16 cellular contexts compared by ENCODE assay signal in genomic region chr10:23053036-23053435, GRCh38. TPM values are rescaled to one million over a fixed set of nuclear protein-coding genes. Genes with fewer than 3 reads are reported as not detected.
DNase-seq lines count a peak whose midpoint lies in the region; ATAC-seq, FAIRE-seq and TF ChIP-seq lines count a peak whose summit lies in the region.
"Had no signal": no experiment of that assay in that cellular context is flagged by ENCODE, and none has a peak within 500 bp of the region (broad histone marks: within the 10 kb centered on the region; RNA-seq: fewer than 3 reads in every experiment).

No MANE protein-coding gene starts in this region.

- BruUV-seq in HepG2 (replicated peaks; lab: Mats Ljungman, UMichigan) (no TSS peak), mammary epithelial cell (replicated peaks; lab: Mats Ljungman, UMichigan) (no TSS peak)

- no peak overlapping the region for H3K27ac Mint-ChIP-seq in stimulated activated naive B cell treated with anti-CD40 and anti-IgM and Interleukin-4, amounts not matched to agents 10 μg/mL and 1 μg/mL and 100 μg/mL, for 72 hours
- H3K27ac Mint-ChIP-seq: activated T-helper 17 cell treated with anti-CD3 and anti-CD28 coated beads, Interleukin-2, amount 50 U/mL, for 72 hours had no signal

- H3K4me1 Mint-ChIP-seq in stimulated activated naive B cell treated with anti-CD40 and anti-IgM and Interleukin-4, amounts not matched to agents 10 μg/mL and 1 μg/mL and 100 μg/mL, for 72 hours, result no peaks in the 10 kb centered on the region
- H3K4me1 Mint-ChIP-seq: activated T-helper 17 cell treated with anti-CD3 and anti-CD28 coated beads, Interleukin-2, amount 50 U/mL, for 72 hours had no signal

- H4K20me1 ChIP-seq in HepG2 (ENCODE audit: insufficient read depth, low read length) (no peaks in the 10 kb centered on the region), mammary epithelial cell (ENCODE audit: insufficient read depth, low read length) (no peaks in the 10 kb centered on the region)

- no peaks in the 10 kb centered on the region for H3K79me2 ChIP-seq in HepG2 (ENCODE audit: insufficient read depth, low read length)
- no peaks in the 10 kb centered on the region for H3K79me2 ChIP-seq in mammary epithelial cell (ENCODE audit: insufficient read depth, low read length)

- H3K27ac ChIP-seq in HepG2 (ENCODE audit: extremely low read length, insufficient read depth, low read length) (no peak overlapping the region), right lobe of liver (no peak overlapping the region), mammary epithelial cell (ENCODE audit: insufficient read depth, low read depth, low read length) (no peak overlapping the region), left lung (no peak overlapping the region)
- H3K27ac ChIP-seq: ascending aorta, tibial artery had no signal

- H3K4me3 Mint-ChIP-seq in stimulated activated naive B cell treated with anti-CD40 and anti-IgM and Interleukin-4, amounts not matched to agents 10 μg/mL and 1 μg/mL and 100 μg/mL, for 72 hours, result no peak overlapping the region
- H3K4me3 Mint-ChIP-seq: activated T-helper 17 cell treated with anti-CD3 and anti-CD28 coated beads, Interleukin-2, amount 50 U/mL, for 72 hours had no signal

- H3K4me2 ChIP-seq in HepG2 (ENCODE audit: low read depth, low read length), result no peak overlapping the region
- H3K4me2 ChIP-seq in mammary epithelial cell (ENCODE audit: insufficient read depth, low read depth, low read length), result no peak overlapping the region

- H3K36me3 ChIP-seq in HepG2 (replicated peaks in 1 of 2; ENCODE audit: control insufficient read depth in 1 of 2, insufficient read depth in 2 of 2, low read length in 2 of 2), result no peaks in the 10 kb centered on the region
- no peaks in the 10 kb centered on the region for H3K36me3 ChIP-seq in right lobe of liver
- H3K36me3 ChIP-seq in mammary epithelial cell (ENCODE audit: insufficient read depth, low read length), result no peaks in the 10 kb centered on the region
- no peaks in the 10 kb centered on the region for H3K36me3 ChIP-seq in left lung
- H3K36me3 ChIP-seq: ascending aorta, tibial artery had no signal

- H3K9me3 ChIP-seq in HepG2 (ENCODE audit: low read length), result no peaks in the 10 kb centered on the region
- H3K9me3 ChIP-seq in right lobe of liver, result no peaks in the 10 kb centered on the region
- H3K9me3 ChIP-seq in mammary epithelial cell (replicated peaks; ENCODE audit: insufficient read depth, low read length), result no peaks in the 10 kb centered on the region
- no peaks in the 10 kb centered on the region for H3K9me3 ChIP-seq in left lung
- H3K9me3 ChIP-seq: ascending aorta, tibial artery had no signal

- no peak for TF ChIP-seq CTCF in HepG2 (CRISPR knock-in tag; IDR thresholded peaks at IDR 0.05)
- TF ChIP-seq CTCF in right lobe of liver (IDR thresholded peaks at IDR 0.05), result no peak
- no peak for TF ChIP-seq CTCF in mammary epithelial cell (conservative IDR thresholded peaks at IDR 0.05 in 1 of 2, IDR thresholded peaks at IDR 0.05 in 1 of 2; ENCODE audit: extremely low read depth in 1 of 2, insufficient read depth in 1 of 2, low read depth in 1 of 2, low read length in 2 of 2)
- TF ChIP-seq CTCF in left lung (IDR thresholded peaks at IDR 0.05), result no peak

- DNase-seq in HepG2 (ENCODE audit: low spot score) (no peak), right lobe of liver (no peak), mammary epithelial cell (peak; percentile 68), left lung (peak in 1 of 2 donors; percentile 69), mucosa of gallbladder (ENCODE audit: low spot score) (no peak), NCI-H1105 treated with DMSO at 0.1 percent for 48 hours (lab: John Stamatoyannopoulos, UW) (no peak), RKO (ENCODE audit: low spot score) (no peak)
- DNase-seq in stimulated activated naive B cell treated with anti-CD40 and anti-IgM and Interleukin-4, amounts not matched to agents 10 μg/mL and 1 μg/mL and 100 μg/mL, for 72 hours, result no peak
- DNase-seq: activated CD4-positive, alpha-beta T cell treated with anti-CD3 and anti-CD28 coated beads, Interleukin-2, amount 50 U/mL, for 48 hours; glutamatergic neuron; Kasumi-1; left cardiac atrium; NCI-H2081 treated with DMSO at 0.1 percent for 48 hours; tibial artery had no signal

- CTCF ChIA-PET in HepG2 (lab: Yijun Ruan, JAX; ENCODE audit: low intra/inter-chr PET ratio, low total read pairs), result no interaction called here
- CTCF ChIA-PET in mammary epithelial cell (lab: Charles Lee; ENCODE audit: low non-redundant PET), result no interaction called here

- intact Hi-C loops in HepG2 (cut with micrococcal nuclease; ENCODE audit: unreplicated experiment) (no loop called here), right lobe of liver (cut with DNase I) (no loop called here), mammary epithelial cell (cut with micrococcal nuclease) (no loop called here), left lung (cut with DNase I) (no loop called here)

- 0% methylated on average over 1 of the region's 1 CpG for WGBS in HepG2 (ENCODE audit: low lambda C conversion rate)
- 40% methylated on average over 1 of the region's 1 CpG for WGBS in right lobe of liver (ENCODE audit: insufficient coverage, low coverage, low lambda C conversion rate, missing lambda C conversion rate)
- 71% methylated on average over 1 of the region's 1 CpG for WGBS in mammary epithelial cell (ENCODE audit: low coverage, missing lambda C conversion rate)

- H3K36me3 Mint-ChIP-seq in stimulated activated naive B cell treated with anti-CD40 and anti-IgM and Interleukin-4, amounts not matched to agents 10 μg/mL and 1 μg/mL and 100 μg/mL, for 72 hours, result no peaks in the 10 kb centered on the region

- TF ChIP-seq POLR2A in HepG2 (IDR thresholded peaks at IDR 0.05; ENCODE audit: insufficient read depth in 1 of 2, low read depth in 2 of 2, low read length in 2 of 2), result no peak
- no peak for TF ChIP-seq POLR2A in right lobe of liver (IDR thresholded peaks at IDR 0.05)

- POLR2A ChIA-PET in HepG2 (lab: Yijun Ruan, JAX), result no interaction called here

- H3K9ac ChIP-seq in HepG2 (ENCODE audit: insufficient read depth, low read depth, low read length) (no peak overlapping the region), mammary epithelial cell (ENCODE audit: insufficient read depth, low read length) (no peak overlapping the region)

- TF ChIP-seq EP300 in HepG2 (IDR thresholded peaks at IDR 0.05; ENCODE audit: low read depth in 2 of 2, low read length in 2 of 2) (no peak), HepG2 (CRISPR knock-in tag; IDR thresholded peaks at IDR 0.05; ENCODE audit: borderline replicate concordance) (no peak)

- no peak overlapping the region for H3K4me3 ChIP-seq in HepG2 (replicated peaks in 1 of 3; ENCODE audit: insufficient read depth in 1 of 3, low read depth in 2 of 3, low read length in 3 of 3)
- no peak overlapping the region for H3K4me3 ChIP-seq in right lobe of liver
- no peak overlapping the region for H3K4me3 ChIP-seq in mammary epithelial cell (replicated peaks in 1 of 3; ENCODE audit: insufficient read depth in 1 of 3, low read depth in 2 of 3, low read length in 3 of 3)
- H3K4me3 ChIP-seq in left lung, result no peak overlapping the region
- H3K4me3 ChIP-seq: ascending aorta, tibial artery had no signal

- H3K4me1 ChIP-seq in HepG2 (ENCODE audit: insufficient read depth, low read length), result no peaks in the 10 kb centered on the region
- no peaks in the 10 kb centered on the region for H3K4me1 ChIP-seq in right lobe of liver
- H3K4me1 ChIP-seq in mammary epithelial cell (ENCODE audit: insufficient read depth, low read length), result peaks cover 6% of the 10 kb centered on the region
- no peaks in the 10 kb centered on the region for H3K4me1 ChIP-seq in left lung
- H3K4me1 ChIP-seq: tibial artery had no signal

- FAIRE-seq in HepG2 (lab: Jason Lieb, UNC), result no peak

- TF ChIP-seq RAD21 in HepG2 (CRISPR knock-in tag; IDR thresholded peaks at IDR 0.05), result no peak

- dilution Hi-C loops in mammary epithelial cell (cut with HindIII; ENCODE audit: low sequenced_read_pairs), result no loop called here

- in situ Hi-C loops in HepG2 (cut with HindIII; ENCODE audit: extremely low pct_ligation_motif_present, low pct_unique_long_range_greater_than_20kb) (no loop called here), mammary epithelial cell (cut with MboI; ENCODE audit: low sequenced_read_pairs in 2 of 2) (no loop called here)

- H3K27me3 ChIP-seq in HepG2 (ENCODE audit: control insufficient read depth in 1 of 2, insufficient read depth in 2 of 2, low read length in 2 of 2), result peaks cover 1 to 3% of the 10 kb centered on the region in 2 experiments; a peak in 3 of 5 replicates
- no peaks in the 10 kb centered on the region for H3K27me3 ChIP-seq in right lobe of liver
- no peaks in the 10 kb centered on the region for H3K27me3 ChIP-seq in mammary epithelial cell (ENCODE audit: insufficient read depth, low read length)
- peaks cover 0 to 13% of the 10 kb centered on the region in 2 donors for H3K27me3 ChIP-seq in left lung
- H3K27me3 ChIP-seq: ascending aorta, tibial artery had no signal

- H2AFZ ChIP-seq in HepG2 (ENCODE audit: low read length) (no peak overlapping the region), mammary epithelial cell (ENCODE audit: low read depth, low read length) (peak overlapping the region; percentile 54)

- no peak for ATAC-seq in HepG2
- ATAC-seq in right lobe of liver, result no peak
- peak; percentile 98 for ATAC-seq in left lung
- no peak for ATAC-seq in stimulated activated naive B cell treated with anti-CD40 and anti-IgM and Interleukin-4, amounts not matched to agents 10 μg/mL and 1 μg/mL and 100 μg/mL, for 72 hours (replicated peaks)
- ATAC-seq: activated T-helper 17 cell treated with anti-CD3 and anti-CD28 coated beads, Interleukin-2, amount 50 U/mL, for 72 hours had no signal

- H3K9me3 Mint-ChIP-seq in stimulated activated naive B cell treated with anti-CD40 and anti-IgM and Interleukin-4, amounts not matched to agents 10 μg/mL and 1 μg/mL and 100 μg/mL, for 72 hours, result no peaks in the 10 kb centered on the region
- H3K9me3 Mint-ChIP-seq: activated T-helper 17 cell treated with anti-CD3 and anti-CD28 coated beads, Interleukin-2, amount 50 U/mL, for 72 hours had no signal

- peaks cover 21 to 28% of the 10 kb centered on the region in 2 donors for H3K27me3 Mint-ChIP-seq in stimulated activated naive B cell treated with anti-CD40 and anti-IgM and Interleukin-4, amounts not matched to agents 10 μg/mL and 1 μg/mL and 100 μg/mL, for 72 hours

RNA-seq across cellular contexts. Expression of gene MSRB2, which starts 42.3 kb away (rescaled TPM):
- 5.2 and 8.3 TPM in 2 replicates for total RNA-seq in HepG2 (2016; rRNA removed; fragmentation: Illumina TruSeq; extraction: Trizol)
- 2.9 and 3.6 TPM in 2 replicates for total RNA-seq in HepG2 (2016; cell fraction: cytosol; rRNA removed; fragmentation: Illumina TruSeq; extraction: Trizol; ENCODE audit: low read depth)
- 6.5 and 7.4 TPM in 2 replicates for total RNA-seq in HepG2 (2016; cell fraction: insoluble cytoplasmic fraction; rRNA removed; fragmentation: Illumina TruSeq; extraction: Trizol)
- total RNA-seq in HepG2 (2016; cell fraction: membrane; rRNA removed; fragmentation: Illumina TruSeq; extraction: Trizol), result 5.4 and 7.8 TPM in 2 replicates
- 3.2 and 6.3 TPM in 2 replicates for total RNA-seq in HepG2 (2016; cell fraction: nucleus; rRNA removed; fragmentation: Illumina TruSeq; extraction: Trizol)
- polyA plus RNA-seq in HepG2 (2011; rRNA removed), result 22.1 and 23.3 TPM in 2 replicates
- polyA plus RNA-seq in HepG2 (2011; cell fraction: cytosol; rRNA removed), result 13.6 and 15.3 TPM in 2 replicates
- polyA plus RNA-seq in HepG2 (2011; cell fraction: nucleus; rRNA removed), result 7.6 and 10.5 TPM in 2 replicates
- 11.5 and 14.6 TPM in 2 replicates for polyA plus RNA-seq in HepG2 (2012)
- polyA plus RNA-seq in HepG2 (2016; cell fraction: cytosol; fragmentation: Illumina TruSeq; extraction: Trizol; ENCODE audit: low read depth), result 6.2 and 9.1 TPM in 2 replicates
- 7.0 and 7.6 TPM in 2 replicates for polyA plus RNA-seq in HepG2 (2016; cell fraction: insoluble cytoplasmic fraction; fragmentation: Illumina TruSeq; extraction: Trizol; ENCODE audit: low read depth)
- 7.7 and 12.3 TPM in 2 replicates for polyA plus RNA-seq in HepG2 (2016; cell fraction: membrane; fragmentation: Illumina TruSeq; extraction: Trizol; ENCODE audit: low read depth)
- polyA plus RNA-seq in HepG2 (2016; cell fraction: nucleus; fragmentation: Illumina TruSeq; extraction: Trizol; ENCODE audit: insufficient read depth, low read depth), result 11.1 and 15.3 TPM in 2 replicates
- polyA minus RNA-seq in HepG2 (2011; rRNA and poly(A)+ RNA removed; ENCODE audit: low replicate concordance), result 9.2 and 16.2 TPM in 2 replicates
- polyA minus RNA-seq in HepG2 (2011; cell fraction: cytosol; rRNA and poly(A)+ RNA removed), result 2.2 and 6.8 TPM in 2 replicates
- polyA minus RNA-seq in HepG2 (2011; cell fraction: nucleus; rRNA and poly(A)+ RNA removed), result 0.90 and 3.7 TPM in 2 replicates
- total RNA-seq in right lobe of liver, result 10 to 100 TPM; 15.3 to 40.2 (median 31.7) TPM
- 10 to 100 TPM in 1 of 2 donors, 1 to 10 TPM in 1; 7.8 to 20.9 TPM for total RNA-seq in mammary epithelial cell
- 15.7 TPM for polyA plus RNA-seq in mammary epithelial cell
- 19.2 TPM for polyA minus RNA-seq in mammary epithelial cell
- 10 to 100 TPM; 28.0 to 29.1 TPM for total RNA-seq in left lung
- total RNA-seq in mucosa of gallbladder, result 45.5 TPM
